ENCODE assay signal across 10 cellular contexts in genomic region chr1:25550683-25551310, GRCh38. TPM values are rescaled to one million over a fixed set of nuclear protein-coding genes. Genes with fewer than 3 reads are reported as not detected.
DNase-seq lines count a peak whose midpoint lies in the region; ATAC-seq, FAIRE-seq and TF ChIP-seq lines count a peak whose summit lies in the region.
"Had no signal": no experiment of that assay in that cellular context is flagged by ENCODE, and none has a peak within 500 bp of the region (broad histone marks: within the 10 kb centered on the region; RNA-seq: fewer than 3 reads in every experiment).

No MANE protein-coding gene starts in this region.

- H3K4me2 ChIP-seq in HepG2 (ENCODE audit: low read depth, low read length) = peak overlapping the region; percentile 73

- no peaks in the 10 kb centered on the region for H4K20me1 ChIP-seq in HepG2 (ENCODE audit: insufficient read depth, low read length)

- no peak for TF ChIP-seq RAD21 in HepG2 (CRISPR knock-in tag; IDR thresholded peaks at IDR 0.05)

- FAIRE-seq in HepG2 (lab: Jason Lieb, UNC) = peak; percentile 73

- no peak for ATAC-seq in activated T-cell treated with anti-CD3 and anti-CD28 coated beads, Interleukin-2, amount 50 U/mL, for 72 hours (replicated peaks in 1 of 2)
- ATAC-seq in body of pancreas (no peak), HepG2 (peak; percentile 64), thoracic aorta (ENCODE audit: insufficient number of reproducible peaks, low FRiP score, low read depth) (no peak), GM18498 (IDR thresholded peaks at IDR 0.05; ENCODE audit: unreplicated experiment) (no peak), HG02571 (IDR thresholded peaks at IDR 0.05; ENCODE audit: unreplicated experiment) (no peak)

- CTCF ChIA-PET in HepG2 (lab: Yijun Ruan, JAX; ENCODE audit: low intra/inter-chr PET ratio, low total read pairs) = no interaction called here

- no peak for TF ChIP-seq POLR2A in body of pancreas (IDR thresholded peaks at IDR 0.05)
- no peak for TF ChIP-seq POLR2A in HepG2 (IDR thresholded peaks at IDR 0.05; ENCODE audit: insufficient read depth in 1 of 2, low read depth in 2 of 2, low read length in 2 of 2)

- TF ChIP-seq EP300 in HepG2 (IDR thresholded peaks at IDR 0.05; ENCODE audit: low read depth in 2 of 2, low read length in 2 of 2) (no peak; a peak in 1 of 4 replicates), HepG2 (CRISPR knock-in tag; IDR thresholded peaks at IDR 0.05; ENCODE audit: borderline replicate concordance) (no peak)

- H3K4me1 Mint-ChIP-seq in activated T-cell treated with anti-CD3 and anti-CD28 coated beads, Interleukin-2, amount 50 U/mL, for 72 hours (ENCODE audit: low read depth) = peaks cover 78% of the 10 kb centered on the region

- POLR2A ChIA-PET in HepG2 (lab: Yijun Ruan, JAX) = no interaction called here

- H3K9ac ChIP-seq in HepG2 (ENCODE audit: insufficient read depth, low read depth, low read length) = peak overlapping the region; percentile 32; the same call in 1 of the 2 replicates

- no peak for DNase-seq in activated T-cell treated with anti-CD3 and anti-CD28 coated beads, Interleukin-2, amount 50 U/mL, for 72 hours
- DNase-seq in activated T-cell treated with anti-CD3 and anti-CD28 coated beads, Interleukin-2, amount 50 U/mL, for 48 hours = no peak
- DNase-seq in body of pancreas = peak in 3 of 4 donors; percentile 41 to 50 (median 48)
- peak; percentile 80 for DNase-seq in HepG2 (ENCODE audit: low spot score)
- DNase-seq in thoracic aorta (ENCODE audit: low spot score) = no peak
- no peak for DNase-seq in activated CD4-positive, alpha-beta T cell treated with anti-CD3 and anti-CD28 coated beads for 48 hours
- DNase-seq: NCI-H446 treated with DMSO at 0.1 percent for 48 hours had no signal

- H3K9me3 ChIP-seq in body of pancreas (no peaks in the 10 kb centered on the region), HepG2 (ENCODE audit: low read length) (no peaks in the 10 kb centered on the region), thoracic aorta (no peaks in the 10 kb centered on the region)

- H3K27ac Mint-ChIP-seq in activated T-cell treated with anti-CD3 and anti-CD28 coated beads, Interleukin-2, amount 50 U/mL, for 72 hours = peak overlapping the region; percentile 64

- no peak overlapping the region for H2AFZ ChIP-seq in HepG2 (ENCODE audit: low read length)

- H3K79me2 ChIP-seq in HepG2 (ENCODE audit: insufficient read depth, low read length) = no peaks in the 10 kb centered on the region

- no peaks in the 10 kb centered on the region for H3K27me3 ChIP-seq in body of pancreas
- H3K27me3 ChIP-seq in HepG2 (ENCODE audit: control insufficient read depth in 1 of 2, insufficient read depth in 2 of 2, low read length in 2 of 2) = no peaks in the 10 kb centered on the region
- no peaks in the 10 kb centered on the region for H3K27me3 ChIP-seq in thoracic aorta (replicated peaks; ENCODE audit: insufficient read depth)

- intact Hi-C loops in body of pancreas (cut with DNase I) (no loop called here), HepG2 (cut with micrococcal nuclease; ENCODE audit: unreplicated experiment) (no loop called here)

- H3K36me3 Mint-ChIP-seq in activated T-cell treated with anti-CD3 and anti-CD28 coated beads, Interleukin-2, amount 50 U/mL, for 72 hours (ENCODE audit: insufficient read depth in 2 of 2) = peaks cover 0 to 2% of the 10 kb centered on the region in 2 donors

- peaks cover 3 to 4% of the 10 kb centered on the region in 2 donors for H3K9me3 Mint-ChIP-seq in activated T-cell treated with anti-CD3 and anti-CD28 coated beads, Interleukin-2, amount 50 U/mL, for 72 hours
- H3K9me3 Mint-ChIP-seq: T-helper 1 cell treated with Interleukin-12 subunit alpha and Interleukin-12 subunit beta and Interleukin-4 antibody, amounts not matched to agents 30 μg/mL and 1 μg/mL, for 36 hours had no signal

- H3K4me3 ChIP-seq in body of pancreas = no peak overlapping the region
- no peak overlapping the region; a peak in 1 of 6 replicates for H3K4me3 ChIP-seq in HepG2 (replicated peaks in 1 of 3; ENCODE audit: insufficient read depth in 1 of 3, low read depth in 2 of 3, low read length in 3 of 3)
- H3K4me3 ChIP-seq in thoracic aorta = no peak overlapping the region

- H3K27me3 Mint-ChIP-seq in activated T-cell treated with anti-CD3 and anti-CD28 coated beads, Interleukin-2, amount 50 U/mL, for 72 hours (ENCODE audit: low read depth) = no peaks in the 10 kb centered on the region

- H3K36me3 ChIP-seq in body of pancreas (replicated peaks in 1 of 2; ENCODE audit: insufficient read depth in 1 of 2, low read depth in 2 of 2) = no peaks in the 10 kb centered on the region
- H3K36me3 ChIP-seq in HepG2 (replicated peaks in 1 of 2; ENCODE audit: control insufficient read depth in 1 of 2, insufficient read depth in 2 of 2, low read length in 2 of 2) = no peaks in the 10 kb centered on the region; a peak in 1 of 5 replicates
- H3K36me3 ChIP-seq in thoracic aorta = no peaks in the 10 kb centered on the region

- in situ Hi-C loops in HepG2 (cut with HindIII; ENCODE audit: extremely low pct_ligation_motif_present, low pct_unique_long_range_greater_than_20kb) = no loop called here

- H3K4me1 ChIP-seq in body of pancreas (peaks cover 62% of the 10 kb centered on the region), HepG2 (ENCODE audit: insufficient read depth, low read length) (peaks cover 61% of the 10 kb centered on the region), thoracic aorta (ENCODE audit: control insufficient read depth in 1 of 2, low read depth in 2 of 2) (peaks cover 51 to 97% of the 10 kb centered on the region in 2 donors)

- H3K4me3 Mint-ChIP-seq in activated T-cell treated with anti-CD3 and anti-CD28 coated beads, Interleukin-2, amount 50 U/mL, for 72 hours = peak overlapping the region; percentile 75 to 78

- TF ChIP-seq CTCF in body of pancreas (IDR thresholded peaks at IDR 0.05) (no peak), HepG2 (CRISPR knock-in tag; IDR thresholded peaks at IDR 0.05) (no peak), thoracic aorta (IDR thresholded peaks at IDR 0.05) (no peak)

- no TSS peak for BruUV-seq in HepG2 (replicated peaks; lab: Mats Ljungman, UMichigan)

- H3K27ac ChIP-seq in body of pancreas = peak overlapping the region in 2 of 4 donors; percentile 35 to 55
- peak overlapping the region; percentile 65 for H3K27ac ChIP-seq in HepG2 (ENCODE audit: extremely low read length, insufficient read depth, low read length)
- peak overlapping the region; percentile 85 to 92 for H3K27ac ChIP-seq in thoracic aorta

- 44 to 47% methylated on average over 3 of the region's 3 CpGs for WGBS in body of pancreas, 2 donors
- 28% methylated on average over 3 of the region's 3 CpGs for WGBS in HepG2 (ENCODE audit: low lambda C conversion rate)

TF ChIP-seq in HepG2, 621 proteins besides CTCF, POLR2A, EP300 and RAD21 (continues in another document):
- TF ChIP-seq TBL1XR1 (IDR thresholded peaks at IDR 0.05; ENCODE audit: borderline replicate concordance, low read length, partially characterized antibody) = peak; percentile 14

RNA-seq across cellular contexts. Expression of gene LDLRAP1, which starts 7.4 kb away (rescaled TPM):
- 10 to 100 TPM; 13.5 to 14.7 TPM for total RNA-seq in activated T-cell treated with anti-CD3 and anti-CD28 coated beads, Interleukin-2, amount 50 U/mL, for 72 hours
- total RNA-seq in body of pancreas = 10 to 100 TPM; 20.8 to 23.7 TPM
- total RNA-seq in HepG2 (2016; rRNA removed; fragmentation: Illumina TruSeq; extraction: Trizol) = 6.3 and 7.2 TPM in 2 replicates
- total RNA-seq in HepG2 (2016; cell fraction: cytosol; rRNA removed; fragmentation: Illumina TruSeq; extraction: Trizol; ENCODE audit: low read depth) = 1.6 and 1.8 TPM in 2 replicates
- total RNA-seq in HepG2 (2016; cell fraction: insoluble cytoplasmic fraction; rRNA removed; fragmentation: Illumina TruSeq; extraction: Trizol) = 5.6 and 7.1 TPM in 2 replicates
- total RNA-seq in HepG2 (2016; cell fraction: membrane; rRNA removed; fragmentation: Illumina TruSeq; extraction: Trizol) = 5.1 and 6.4 TPM in 2 replicates
- 4.2 and 4.7 TPM in 2 replicates for total RNA-seq in HepG2 (2016; cell fraction: nucleus; rRNA removed; fragmentation: Illumina TruSeq; extraction: Trizol)
- polyA plus RNA-seq in HepG2 (2011; rRNA removed) = 12.1 and 13.7 TPM in 2 replicates
- 9.5 and 10.4 TPM in 2 replicates for polyA plus RNA-seq in HepG2 (2011; cell fraction: cytosol; rRNA removed)
- 22.0 and 26.7 TPM in 2 replicates for polyA plus RNA-seq in HepG2 (2011; cell fraction: nucleus; rRNA removed)
- polyA plus RNA-seq in HepG2 (2012) = 7.7 and 7.8 TPM in 2 replicates
- 1.6 and 1.8 TPM in 2 replicates for polyA plus RNA-seq in HepG2 (2016; cell fraction: cytosol; fragmentation: Illumina TruSeq; extraction: Trizol; ENCODE audit: low read depth)
- 7.0 and 8.1 TPM in 2 replicates for polyA plus RNA-seq in HepG2 (2016; cell fraction: insoluble cytoplasmic fraction; fragmentation: Illumina TruSeq; extraction: Trizol; ENCODE audit: low read depth)
- 4.6 and 4.8 TPM in 2 replicates for polyA plus RNA-seq in HepG2 (2016; cell fraction: membrane; fragmentation: Illumina TruSeq; extraction: Trizol; ENCODE audit: low read depth)
- polyA plus RNA-seq in HepG2 (2016; cell fraction: nucleus; fragmentation: Illumina TruSeq; extraction: Trizol; ENCODE audit: insufficient read depth, low read depth) = 12.0 and 13.6 TPM in 2 replicates
- polyA minus RNA-seq in HepG2 (2011; rRNA and poly(A)+ RNA removed; ENCODE audit: low replicate concordance) = 12.3 and 19.3 TPM in 2 replicates
- 6.8 and 10.5 TPM in 2 replicates for polyA minus RNA-seq in HepG2 (2011; cell fraction: cytosol; rRNA and poly(A)+ RNA removed)
- 6.1 and 6.2 TPM in 2 replicates for polyA minus RNA-seq in HepG2 (2011; cell fraction: nucleus; rRNA and poly(A)+ RNA removed)
- total RNA-seq in thoracic aorta = 10 to 100 TPM; 35.2 to 55.2 TPM

Comparison
In these comparisons a context has a peak if more than half of its experiments do, and no peak if none do; other contexts are left out.
1. DNase-seq: peak in body of pancreas (3 of 4) and HepG2 (single experiment); none in activated T-cell treated with anti-CD3 and anti-CD28 coated beads, Interleukin-2, amount 50 U/mL, for 72 hours (0 of 2), activated T-cell treated with anti-CD3 and anti-CD28 coated beads, Interleukin-2, amount 50 U/mL, for 48 hours (0 of 2), thoracic aorta (single experiment) and activated CD4-positive, alpha-beta T cell treated with anti-CD3 and anti-CD28 coated beads for 48 hours (single experiment).